In genomic region chr1:33723251-33723650, GRCh38 we compare ENCODE assay signal across 27 cellular contexts.
"Had no signal": no experiment of that assay in that cellular context is flagged by ENCODE, and none has a peak within 500 bp of the region (broad histone marks: within the 10 kb centered on the region; RNA-seq: fewer than 3 reads in every experiment).

No MANE protein-coding gene starts in this region.

- ATAC-seq: activated CD4-positive, alpha-beta T cell treated with anti-CD3 and anti-CD28 coated beads for 36 hours; activated CD8-positive, alpha-beta memory T cell treated with anti-CD3 and anti-CD28 coated beads, Interleukin-2, amount 10 ng/mL, durations not matched to agents 7 days and 5 days; activated CD8-positive, alpha-beta T cell treated with anti-CD3 and anti-CD28 coated beads, Interleukin-2, amount 10 ng/mL, durations not matched to agents 7 days and 5 days; body of pancreas; effector memory CD8-positive, alpha-beta T cell; foreskin keratinocyte; gastrocnemius medialis; heart left ventricle had no signal

- H3K4me1 ChIP-seq: body of pancreas, foreskin keratinocyte, gastrocnemius medialis, heart left ventricle had no signal

- FAIRE-seq: colon had no signal

- H3K4me3 ChIP-seq: body of pancreas, gastrocnemius medialis, heart left ventricle had no signal

- H3K27ac ChIP-seq: body of pancreas, foreskin keratinocyte, gastrocnemius medialis, heart left ventricle had no signal

- DNase-seq: activated CD4-positive, alpha-beta memory T cell treated with anti-CD3 and anti-CD28 coated beads for 36 hours; activated CD4-positive, alpha-beta T cell treated with anti-CD3 and anti-CD28 coated beads for 36 hours; activated CD4-positive, alpha-beta T cell treated with anti-CD3 and anti-CD28 coated beads, Interleukin-2, amount 10 ng/mL, durations not matched to agents 24 days and 14 days; activated CD4-positive, CD25-positive, alpha-beta regulatory T cell; activated CD4-positive, CD25-positive, alpha-beta regulatory T cell treated with anti-CD3 and anti-CD28 coated beads, Interleukin-2, amount 50 U/mL, for 72 hours; activated CD8-positive, alpha-beta memory T cell treated with anti-CD3 and anti-CD28 coated beads, Interleukin-2, amount 10 ng/mL, durations not matched to agents 7 days and 5 days; activated CD8-positive, alpha-beta memory T cell treated with anti-CD3 and anti-CD28 coated beads, Interleukin-2, amount 50 U/mL, for 4 hours; activated CD8-positive, alpha-beta T cell treated with anti-CD3 and anti-CD28 coated beads, Interleukin-2, amount 10 ng/mL, durations not matched to agents 7 days and 5 days; activated effector memory CD4-positive, alpha-beta T cell treated with anti-CD3 and anti-CD28 coated beads, Interleukin-2, amount 50 U/mL, for 16 hours; activated naive CD4-positive, alpha-beta T cell treated with anti-CD3 and anti-CD28 coated beads, Interleukin-2, amount 10 ng/mL, durations not matched to agents 7 days and 5 days; activated T-cell treated with anti-CD3 and anti-CD28 coated beads, Interleukin-2, amount 50 U/mL, for 1 hour; activated T-cell treated with anti-CD3 and anti-CD28 coated beads, Interleukin-2, amount 50 U/mL, for 48 hours; amygdala; aorta; body of pancreas; caudate nucleus; cortex of kidney; dermis blood vessel endothelial cell; effector CD4-positive, alpha-beta T cell; effector memory CD8-positive, alpha-beta T cell; erythroblast; foreskin keratinocyte; gastrocnemius medialis; glutamatergic neuron; heart left ventricle; T-helper 2 cell had no signal

- H3K9me3 ChIP-seq: body of pancreas, gastrocnemius medialis, heart left ventricle had no signal

- H3K36me3 ChIP-seq: gastrocnemius medialis, heart left ventricle had no signal

- H3K27me3 ChIP-seq: body of pancreas, foreskin keratinocyte, gastrocnemius medialis, heart left ventricle had no signal
